Comparison of ENCODE assay signal across 18 cellular contexts in the genomic region with DNA sequence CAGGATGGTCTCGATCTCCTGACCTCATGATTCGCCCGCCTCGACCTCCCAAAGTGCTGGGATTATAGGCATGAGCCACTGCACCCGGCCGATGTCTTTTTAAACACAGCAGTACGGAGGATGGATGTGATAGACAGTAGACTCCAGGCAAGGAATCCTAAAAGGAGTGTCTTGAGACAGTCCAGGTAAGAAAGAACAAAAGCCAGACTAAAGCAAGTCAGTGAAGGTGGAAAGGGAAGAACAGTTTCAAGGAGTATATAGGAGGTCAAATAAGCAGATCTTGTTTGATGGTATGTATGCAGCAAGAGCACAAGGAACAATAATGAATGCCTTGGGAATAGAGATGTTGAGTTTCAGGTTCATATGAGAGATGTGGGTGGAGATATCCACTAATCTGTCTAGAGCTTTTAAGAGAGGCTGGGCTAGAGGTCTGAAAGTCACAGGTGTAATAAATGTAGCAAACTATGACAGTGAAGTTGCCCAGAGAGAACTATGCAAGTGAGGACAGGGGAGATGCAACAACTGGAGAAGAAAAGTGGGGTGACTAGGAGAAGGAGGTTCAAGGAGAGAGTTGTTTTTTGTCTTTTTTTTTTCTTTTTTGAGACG. TPM values are rescaled to one million over a fixed set of nuclear protein-coding genes. Genes with fewer than 3 reads are reported as not detected.
DNase-seq lines count a peak whose midpoint lies in the region; ATAC-seq and TF ChIP-seq lines count a peak whose summit lies in the region.
"Had no signal": no experiment of that assay in that cellular context is flagged by ENCODE, and none has a peak within 500 bp of the region (broad histone marks: within the 10 kb centered on the region; RNA-seq: fewer than 3 reads in every experiment).

No MANE protein-coding gene starts in this region.

- no peak for ATAC-seq in stimulated activated naive CD8-positive, alpha-beta T cell treated with anti-CD3 and anti-CD28 coated beads, Interleukin-15, Interleukin-2, amounts not matched to agents 100 U/mL and 50 U/mL, for 24 hours
- ATAC-seq in GM21381 (IDR thresholded peaks at IDR 0.05; ENCODE audit: unreplicated experiment) = no peak
- ATAC-seq: heart right ventricle; stimulated activated naive CD8-positive, alpha-beta T cell treated with anti-CD3 and anti-CD28 coated beads, Interleukin-15, amount 100 ng/mL, for 72 hours had no signal

- H3K9me3 Mint-ChIP-seq in T-helper 2 cell treated with Interferon-gamma antibody and Interleukin-4, amounts not matched to agents 5 μg/mL and 100 μg/mL, for 36 hours = no peaks in the 10 kb centered on the region
- no peaks in the 10 kb centered on the region for H3K9me3 Mint-ChIP-seq in stimulated activated naive CD8-positive, alpha-beta T cell treated with anti-CD3 and anti-CD28 coated beads, Interleukin-15, Interleukin-2, amounts not matched to agents 100 ng/mL and 50 ng/mL, for 24 hours
- no peaks in the 10 kb centered on the region for H3K9me3 Mint-ChIP-seq in endothelial cell (ENCODE audit: unreplicated experiment)
- H3K9me3 Mint-ChIP-seq: stimulated activated naive CD8-positive, alpha-beta T cell treated with anti-CD3 and anti-CD28 coated beads, Interleukin-15, amount 100 ng/mL, for 72 hours had no signal

- H3K36me3 Mint-ChIP-seq in T-helper 2 cell treated with Interferon-gamma antibody and Interleukin-4, amounts not matched to agents 5 μg/mL and 100 μg/mL, for 36 hours (ENCODE audit: low read depth) = peaks cover 28% of the 10 kb centered on the region
- peaks cover 33% of the 10 kb centered on the region for H3K36me3 Mint-ChIP-seq in stimulated activated naive CD8-positive, alpha-beta T cell treated with anti-CD3 and anti-CD28 coated beads, Interleukin-15, Interleukin-2, amounts not matched to agents 100 ng/mL and 50 ng/mL, for 24 hours (ENCODE audit: low read depth)
- H3K36me3 Mint-ChIP-seq in endothelial cell (ENCODE audit: low read depth, unreplicated experiment) = peaks cover 6% of the 10 kb centered on the region

- peaks cover 17% of the 10 kb centered on the region for H3K4me1 Mint-ChIP-seq in T-helper 2 cell treated with Interferon-gamma antibody and Interleukin-4, amounts not matched to agents 5 μg/mL and 100 μg/mL, for 36 hours (ENCODE audit: low read depth)
- peaks cover 38% of the 10 kb centered on the region for H3K4me1 Mint-ChIP-seq in stimulated activated naive CD8-positive, alpha-beta T cell treated with anti-CD3 and anti-CD28 coated beads, Interleukin-15, Interleukin-2, amounts not matched to agents 100 ng/mL and 50 ng/mL, for 24 hours (ENCODE audit: low read depth)
- H3K4me1 Mint-ChIP-seq in endothelial cell (ENCODE audit: unreplicated experiment) = peaks cover 7% of the 10 kb centered on the region

- H3K27ac Mint-ChIP-seq in T-helper 2 cell treated with Interferon-gamma antibody and Interleukin-4, amounts not matched to agents 5 μg/mL and 100 μg/mL, for 36 hours = peak overlapping the region; percentile 37
- H3K27ac Mint-ChIP-seq in stimulated activated naive CD8-positive, alpha-beta T cell treated with anti-CD3 and anti-CD28 coated beads, Interleukin-15, Interleukin-2, amounts not matched to agents 100 ng/mL and 50 ng/mL, for 24 hours = peak overlapping the region; percentile 45
- H3K27ac Mint-ChIP-seq in endothelial cell (ENCODE audit: unreplicated experiment) = no peak overlapping the region

- no peak for DNase-seq in T-helper 2 cell treated with Interferon-gamma antibody and Interleukin-4, amounts not matched to agents 5 μg/mL and 100 μg/mL, for 36 hours (ENCODE audit: low spot score)
- DNase-seq in T-helper 2 cell (no peak), endothelial cell (ENCODE audit: low spot score) (no peak), nucleus accumbens (lab: John Stamatoyannopoulos, UW) (no peak), NCI-H1092 treated with DMSO at 0.1 percent for 48 hours (lab: John Stamatoyannopoulos, UW) (no peak)
- no peak for DNase-seq in stimulated activated naive CD8-positive, alpha-beta T cell treated with anti-CD3 and anti-CD28 coated beads, Interleukin-15, Interleukin-2, amounts not matched to agents 100 U/mL and 50 U/mL, for 24 hours
- DNase-seq: activated CD4-positive, alpha-beta T cell treated with anti-CD3 and anti-CD28 coated beads for 48 hours; activated gamma-delta T cell; effector memory CD4-positive, alpha-beta T cell; foreskin fibroblast; heart right ventricle; Kasumi-1; NCI-H146; NCI-H2107; NCI-H748 treated with DMSO at 0.1 percent for 48 hours; stimulated activated naive CD8-positive, alpha-beta T cell treated with anti-CD3 and anti-CD28 coated beads, Interleukin-15, amount 100 ng/mL, for 72 hours had no signal

- H3K27me3 Mint-ChIP-seq in T-helper 2 cell treated with Interferon-gamma antibody and Interleukin-4, amounts not matched to agents 5 μg/mL and 100 μg/mL, for 36 hours (ENCODE audit: low read depth) = no peaks in the 10 kb centered on the region
- H3K27me3 Mint-ChIP-seq in stimulated activated naive CD8-positive, alpha-beta T cell treated with anti-CD3 and anti-CD28 coated beads, Interleukin-15, Interleukin-2, amounts not matched to agents 100 ng/mL and 50 ng/mL, for 24 hours = no peaks in the 10 kb centered on the region
- peaks cover 5% of the 10 kb centered on the region for H3K27me3 Mint-ChIP-seq in endothelial cell (ENCODE audit: unreplicated experiment)
- H3K27me3 Mint-ChIP-seq: stimulated activated naive CD8-positive, alpha-beta T cell treated with anti-CD3 and anti-CD28 coated beads, Interleukin-15, amount 100 ng/mL, for 72 hours had no signal

- H3K4me3 Mint-ChIP-seq in T-helper 2 cell treated with Interferon-gamma antibody and Interleukin-4, amounts not matched to agents 5 μg/mL and 100 μg/mL, for 36 hours = no peak overlapping the region
- H3K4me3 Mint-ChIP-seq in stimulated activated naive CD8-positive, alpha-beta T cell treated with anti-CD3 and anti-CD28 coated beads, Interleukin-15, Interleukin-2, amounts not matched to agents 100 ng/mL and 50 ng/mL, for 24 hours = no peak overlapping the region
- peak overlapping the region; percentile 79 for H3K4me3 Mint-ChIP-seq in endothelial cell (ENCODE audit: unreplicated experiment)
- H3K4me3 Mint-ChIP-seq: stimulated activated naive CD8-positive, alpha-beta T cell treated with anti-CD3 and anti-CD28 coated beads, Interleukin-15, amount 100 ng/mL, for 72 hours had no signal

- no peak for TF ChIP-seq CTCF in endothelial cell (IDR thresholded peaks at IDR 0.05; ENCODE audit: unreplicated experiment)

RNA-seq across cellular contexts. Expression of a gene that starts 4.5 kb away (rescaled TPM):
- total RNA-seq in endothelial cell (ENCODE audit: unreplicated experiment) = 12.5 TPM

RNA-seq across cellular contexts. Expression of a gene that starts 4.7 kb away (rescaled TPM):
- 30.4 TPM for total RNA-seq in endothelial cell (ENCODE audit: unreplicated experiment)
